19 cellular contexts compared by ENCODE assay signal in the genomic region with DNA sequence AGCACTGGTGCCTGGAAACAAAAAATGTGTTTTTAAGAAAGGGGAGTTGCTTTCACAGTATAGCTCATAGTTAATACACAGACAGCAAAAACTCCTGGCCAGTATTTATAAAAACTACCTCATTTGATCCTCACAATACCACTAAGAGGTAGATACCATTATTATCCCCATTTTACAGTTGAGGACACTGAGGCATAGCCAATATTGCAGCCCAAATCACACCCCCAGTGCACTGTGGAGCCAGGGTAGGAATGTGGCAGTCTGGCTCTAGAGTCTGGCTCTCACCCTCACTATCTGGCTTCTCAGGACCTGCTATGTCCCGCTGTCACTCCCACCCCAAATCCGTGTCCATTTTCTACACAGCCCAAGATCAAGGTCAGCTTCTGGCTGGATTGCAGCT. TPM values are rescaled to one million over a fixed set of nuclear protein-coding genes. Genes with fewer than 3 reads are reported as not detected.
DNase-seq lines count a peak whose midpoint lies in the region; ATAC-seq, FAIRE-seq and TF ChIP-seq lines count a peak whose summit lies in the region.
"Had no signal": no experiment of that assay in that cellular context is flagged by ENCODE, and none has a peak within 500 bp of the region (broad histone marks: within the 10 kb centered on the region; RNA-seq: fewer than 3 reads in every experiment).

No MANE protein-coding gene starts in this region.

- H3K27me3 ChIP-seq in sigmoid colon (no peaks in the 10 kb centered on the region), testis (no peaks in the 10 kb centered on the region)
- H3K27me3 ChIP-seq: ovary, upper lobe of left lung had no signal

- H3K9me3 ChIP-seq in sigmoid colon (no peaks in the 10 kb centered on the region), testis (no peaks in the 10 kb centered on the region)
- H3K9me3 ChIP-seq: mucosa of descending colon, ovary, spleen, upper lobe of left lung had no signal

- peak overlapping the region; percentile 90 to 99 (median 96) for H3K27ac ChIP-seq in sigmoid colon
- no peak overlapping the region for H3K27ac ChIP-seq in testis

- TF ChIP-seq CTCF in natural killer cell (IDR thresholded peaks at IDR 0.05) (no peak), sigmoid colon (IDR thresholded peaks at IDR 0.05) (no peak), testis (IDR thresholded peaks at IDR 0.05) (no peak)

- in situ Hi-C loops in KBM-7 (cut with MboI; ENCODE audit: low pct_unique_long_range_greater_than_20kb, low sequenced_read_pairs) = no loop called here

- H3K4me3 ChIP-seq in sigmoid colon (no peak overlapping the region), testis (no peak overlapping the region)
- H3K4me3 ChIP-seq: mucosa of descending colon, ovary, upper lobe of left lung had no signal

- H3K4me1 Mint-ChIP-seq in natural killer cell = peaks cover 12 to 21% of the 10 kb centered on the region in 2 donors
- H3K4me1 Mint-ChIP-seq in natural killer cell treated with Interleukin-12 subunit alpha and Interleukin-12 subunit beta and Interleukin-15 and Interleukin-18, amount 100 ng/mL, for 72 hours (ENCODE audit: low read depth in 2 of 2) = peaks cover 8 to 22% of the 10 kb centered on the region in 2 donors
- H3K4me1 Mint-ChIP-seq in effector memory CD8-positive, alpha-beta T cell (ENCODE audit: low read depth in 2 of 2) = peaks cover 6 to 7% of the 10 kb centered on the region in 2 donors

- no peak for ATAC-seq in natural killer cell
- ATAC-seq in natural killer cell treated with Interleukin-12 subunit alpha and Interleukin-12 subunit beta and Interleukin-15 and Interleukin-18, amount 100 ng/mL, for 72 hours = no peak
- no peak for ATAC-seq in effector memory CD8-positive, alpha-beta T cell (replicated peaks)
- ATAC-seq: activated CD4-positive, CD25-positive, alpha-beta regulatory T cell treated with anti-CD3 and anti-CD28 coated beads, Interleukin-2, amount 50 U/mL, for 24 hours; activated T-helper 17 cell treated with anti-CD3 and anti-CD28 coated beads, Interleukin-2, amount 50 U/mL, for 72 hours; mucosa of descending colon had no signal

- intact Hi-C loops in natural killer cell (cut with micrococcal nuclease) = no loop called here
- intact Hi-C loops in sigmoid colon (cut with DNase I) = no loop called here
- intact Hi-C loops in testis (cut with DNase I; ENCODE audit: low total_unique reads) = no loop called here

- peak overlapping the region; percentile 81 for H3K4me3 Mint-ChIP-seq in natural killer cell
- H3K4me3 Mint-ChIP-seq in natural killer cell treated with Interleukin-12 subunit alpha and Interleukin-12 subunit beta and Interleukin-15 and Interleukin-18, amount 100 ng/mL, for 72 hours = no peak overlapping the region
- no peak overlapping the region for H3K4me3 Mint-ChIP-seq in effector memory CD8-positive, alpha-beta T cell
- H3K4me3 Mint-ChIP-seq: activated T-helper 17 cell treated with anti-CD3 and anti-CD28 coated beads, Interleukin-2, amount 50 U/mL, for 72 hours had no signal

- no peak for FAIRE-seq in GM12891 (lab: Jason Lieb, UNC)
- FAIRE-seq: GM12892 had no signal

- H3K27ac Mint-ChIP-seq in natural killer cell = no peak overlapping the region
- no peak overlapping the region for H3K27ac Mint-ChIP-seq in natural killer cell treated with Interleukin-12 subunit alpha and Interleukin-12 subunit beta and Interleukin-15 and Interleukin-18, amount 100 ng/mL, for 72 hours
- H3K27ac Mint-ChIP-seq in effector memory CD8-positive, alpha-beta T cell = peak overlapping the region; percentile 0 to 5

- TF ChIP-seq POLR2A in sigmoid colon (IDR thresholded peaks at IDR 0.05) (no peak), GM12891 (IDR thresholded peaks at IDR 0.05; ENCODE audit: low read depth, low read length) (no peak), testis (IDR thresholded peaks at IDR 0.05) (no peak)

- no peaks in the 10 kb centered on the region for H3K9me3 Mint-ChIP-seq in natural killer cell
- no peaks in the 10 kb centered on the region for H3K9me3 Mint-ChIP-seq in natural killer cell treated with Interleukin-12 subunit alpha and Interleukin-12 subunit beta and Interleukin-15 and Interleukin-18, amount 100 ng/mL, for 72 hours
- H3K9me3 Mint-ChIP-seq in effector memory CD8-positive, alpha-beta T cell = no peaks in the 10 kb centered on the region
- H3K9me3 Mint-ChIP-seq: activated T-helper 17 cell treated with anti-CD3 and anti-CD28 coated beads, Interleukin-2, amount 50 U/mL, for 72 hours; central memory CD8-positive, alpha-beta T cell had no signal

- H3K27me3 Mint-ChIP-seq in natural killer cell (ENCODE audit: low read depth in 2 of 2) = peaks cover 0 to 5% of the 10 kb centered on the region in 2 donors
- H3K27me3 Mint-ChIP-seq in natural killer cell treated with Interleukin-12 subunit alpha and Interleukin-12 subunit beta and Interleukin-15 and Interleukin-18, amount 100 ng/mL, for 72 hours = peaks cover 5 to 11% of the 10 kb centered on the region in 2 donors
- H3K27me3 Mint-ChIP-seq in effector memory CD8-positive, alpha-beta T cell = peaks cover 11 to 45% of the 10 kb centered on the region in 2 donors

- DNase-seq in natural killer cell = no peak
- DNase-seq in natural killer cell treated with Interleukin-12 subunit alpha and Interleukin-12 subunit beta and Interleukin-15 and Interleukin-18, amount 100 ng/mL, for 72 hours (ENCODE audit: low spot score) = no peak
- DNase-seq in effector memory CD8-positive, alpha-beta T cell = no peak
- DNase-seq in sigmoid colon = no peak
- DNase-seq in hypothalamus (lab: John Stamatoyannopoulos, UW) = no peak
- DNase-seq in GM12891 (ENCODE audit: insufficient read length, low spot score) = no peak
- no peak for DNase-seq in testis
- no peak for DNase-seq in KBM-7
- DNase-seq: GDM1, mucosa of descending colon, NCI-H2081 treated with DMSO at 0.1 percent for 48 hours, NCI-H524 treated with DMSO at 0.1 percent for 48 hours, spleen had no signal

- TF ChIP-seq EP300 in sigmoid colon (IDR thresholded peaks at IDR 0.05) = no peak

- no peaks in the 10 kb centered on the region for H3K36me3 Mint-ChIP-seq in natural killer cell
- no peaks in the 10 kb centered on the region for H3K36me3 Mint-ChIP-seq in natural killer cell treated with Interleukin-12 subunit alpha and Interleukin-12 subunit beta and Interleukin-15 and Interleukin-18, amount 100 ng/mL, for 72 hours
- H3K36me3 Mint-ChIP-seq in effector memory CD8-positive, alpha-beta T cell (ENCODE audit: insufficient read depth) = peaks cover 8% of the 10 kb centered on the region

- H3K36me3 ChIP-seq in sigmoid colon (no peaks in the 10 kb centered on the region), testis (ENCODE audit: low read depth, missing control alignments) (no peaks in the 10 kb centered on the region)
- H3K36me3 ChIP-seq: ovary, spleen, upper lobe of left lung had no signal

- H3K4me1 ChIP-seq in sigmoid colon (peaks cover 0 to 86% (median 83%) of the 10 kb centered on the region in 4 donors), testis (peaks cover 44% of the 10 kb centered on the region)

- 83 to 92% methylated on average over 2 of the region's 2 CpGs for WGBS in sigmoid colon, 2 donors
- WGBS in testis, 2 donors = 42 to 43% methylated on average over 2 of the region's 2 CpGs

TF ChIP-seq in GM12891, 5 proteins besides CTCF, POLR2A, EP300 and RAD21:
- TF ChIP-seq TAF1 (IDR thresholded peaks at IDR 0.05; ENCODE audit: low read depth, low read length) (no peak), POU2F2 (IDR thresholded peaks at IDR 0.05; ENCODE audit: low read depth, low read length) (no peak), POLR2AphosphoS5 (IDR thresholded peaks at IDR 0.05; ENCODE audit: low read depth, low read length) (no peak), SPI1 (IDR thresholded peaks at IDR 0.05; ENCODE audit: low read depth, low read length) (no peak), PAX5 (IDR thresholded peaks at IDR 0.05; ENCODE audit: insufficient read depth, low read length, severe bottlenecking) (no peak)
TF ChIP-seq in GM12891: peak in this region for 0.

RNA-seq across cellular contexts. Expression of gene ARHGAP23, which starts 2.6 kb away (rescaled TPM):
- 1 to 10 TPM in 2 of 3 donors, under 1 TPM in 1; 0.19 to 1.8 (median 1.7) TPM for total RNA-seq in natural killer cell
- 1 to 10 TPM in 1 of 2 donors, under 1 TPM in 1; 0.55 to 2.9 TPM for total RNA-seq in natural killer cell treated with Interleukin-12 subunit alpha and Interleukin-12 subunit beta and Interleukin-15 and Interleukin-18, amount 100 ng/mL, for 72 hours
- 10 to 100 TPM; 11.2 to 42.1 (median 28.5) TPM for total RNA-seq in sigmoid colon
- polyA plus RNA-seq in sigmoid colon = 1 to 10 TPM in 2 of 3 donors, under 1 TPM in 1; 0.69 to 9.8 (median 3.0) TPM
- polyA plus RNA-seq in GM12891 (2012; ENCODE audit: low read depth, missing spikeins) = 1.6 TPM
- 100 to 1,000 TPM; 146 to 235 TPM for total RNA-seq in testis
- 78.0 TPM for polyA plus RNA-seq in testis (ENCODE audit: insufficient read depth, low read depth, low replicate concordance)

Comparison
In these comparisons a context has a peak if more than half of its experiments do, and no peak if none do; other contexts are left out.
1. H3K27ac Mint-ChIP-seq: peak in effector memory CD8-positive, alpha-beta T cell (2 of 2); none in natural killer cell (0 of 2) and natural killer cell treated with Interleukin-12 subunit alpha and Interleukin-12 subunit beta and Interleukin-15 and Interleukin-18, amount 100 ng/mL, for 72 hours (0 of 2).
2. H3K27ac ChIP-seq: peak in sigmoid colon (4 of 4); none in testis (0 of 2).